ENCODE assay signal across 17 cellular contexts in the genomic region with DNA sequence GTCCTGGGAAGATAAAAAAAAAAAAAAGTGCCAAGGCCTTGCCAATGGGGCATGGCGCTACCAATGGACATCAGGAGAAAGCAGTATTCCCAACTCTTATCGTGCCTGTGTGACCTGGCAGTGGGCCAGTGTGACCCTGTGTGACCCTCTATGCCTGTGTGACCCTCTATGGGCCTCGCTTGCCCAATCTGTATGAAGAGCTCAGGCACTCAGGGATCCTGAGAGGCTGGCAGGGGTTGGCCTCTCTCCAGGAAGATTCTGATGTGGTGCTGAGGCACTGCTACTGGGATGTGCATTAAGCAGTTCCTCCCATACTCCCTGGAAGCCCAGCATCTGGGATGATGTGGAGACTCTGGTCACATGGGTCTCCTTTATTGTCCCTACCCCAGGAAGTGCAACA.
"Had no signal": no experiment of that assay in that cellular context is flagged by ENCODE, and none has a peak within 500 bp of the region (broad histone marks: within the 10 kb centered on the region; RNA-seq: fewer than 3 reads in every experiment).

No MANE protein-coding gene starts in this region.

- H3K27me3 Mint-ChIP-seq: activated naive CD4-positive, alpha-beta T cell treated with anti-CD3 and anti-CD28 coated beads, Interleukin-2, amount 50 U/mL, for 24 hours had no signal

- H3K4me3 ChIP-seq: body of pancreas, right lobe of liver had no signal

- ATAC-seq: body of pancreas, esophagus mucosa, left colon, natural killer cell, right lobe of liver had no signal

- H3K27ac ChIP-seq: body of pancreas, right lobe of liver had no signal

- H3K4me3 Mint-ChIP-seq: activated CD4-positive, alpha-beta memory T cell treated with anti-CD3 and anti-CD28 coated beads, Interleukin-2, amount 10 ng/mL, durations not matched to agents 7 days and 5 days; activated naive CD4-positive, alpha-beta T cell treated with anti-CD3 and anti-CD28 coated beads, Interleukin-2, amount 50 U/mL, for 24 hours; central memory CD8-positive, alpha-beta T cell; immature natural killer cell; natural killer cell had no signal

- H3K9me3 Mint-ChIP-seq: activated CD4-positive, alpha-beta memory T cell treated with anti-CD3 and anti-CD28 coated beads, Interleukin-2, amount 10 ng/mL, durations not matched to agents 7 days and 5 days; activated naive CD4-positive, alpha-beta T cell treated with anti-CD3 and anti-CD28 coated beads, Interleukin-2, amount 50 U/mL, for 24 hours; activated T-helper 2 cell treated with anti-CD3 and anti-CD28 coated beads, Interferon-gamma antibody, Interleukin-2, Interleukin-4, amounts not matched to agents 10 μg/mL and 5 μg/mL and 100 μg/mL, durations not matched to agents 14 hours and 24 hours and 36 hours; central memory CD8-positive, alpha-beta T cell; natural killer cell had no signal

- H3K4me1 Mint-ChIP-seq: activated CD4-positive, alpha-beta memory T cell treated with anti-CD3 and anti-CD28 coated beads, Interleukin-2, amount 10 ng/mL, durations not matched to agents 7 days and 5 days; activated naive CD4-positive, alpha-beta T cell treated with anti-CD3 and anti-CD28 coated beads, Interleukin-2, amount 50 U/mL, for 24 hours; central memory CD8-positive, alpha-beta T cell; immature natural killer cell; natural killer cell had no signal

- DNase-seq: amniotic stem cell; body of pancreas; dermis blood vessel endothelial cell; glutamatergic neuron; immature natural killer cell; left colon; mammary epithelial cell; natural killer cell; stimulated activated CD4-positive, alpha-beta T cell treated with anti-CD3 and anti-CD28 coated beads, Interleukin-2, amount 100 ng/mL, for 24 hours; stimulated activated naive CD4-positive, alpha-beta T cell had no signal

- H3K4me1 ChIP-seq: body of pancreas, right lobe of liver had no signal

- H3K27ac Mint-ChIP-seq: activated CD4-positive, alpha-beta memory T cell treated with anti-CD3 and anti-CD28 coated beads, Interleukin-2, amount 10 ng/mL, durations not matched to agents 7 days and 5 days; activated naive CD4-positive, alpha-beta T cell treated with anti-CD3 and anti-CD28 coated beads, Interleukin-2, amount 50 U/mL, for 24 hours; activated T-helper 2 cell treated with anti-CD3 and anti-CD28 coated beads, Interferon-gamma antibody, Interleukin-2, Interleukin-4, amounts not matched to agents 10 μg/mL and 5 μg/mL and 100 μg/mL, durations not matched to agents 14 hours and 24 hours and 36 hours; immature natural killer cell; natural killer cell; progenitor cell of endocrine pancreas had no signal

- H3K36me3 ChIP-seq: right lobe of liver had no signal

- H3K9me3 ChIP-seq: body of pancreas, right lobe of liver had no signal

- H3K36me3 Mint-ChIP-seq: activated naive CD4-positive, alpha-beta T cell treated with anti-CD3 and anti-CD28 coated beads, Interleukin-2, amount 50 U/mL, for 24 hours; immature natural killer cell; natural killer cell had no signal

- H3K27me3 ChIP-seq: body of pancreas, right lobe of liver had no signal
